In genomic region chr6:20599302-20600051, GRCh38 we compare ENCODE assay signal across 17 cellular contexts.
A peak's percentile ranks its signal among the peaks of the same experiment; 100 is the strongest.
DNase-seq lines count a peak whose midpoint lies in the region; ATAC-seq lines count a peak whose summit lies in the region.
"Had no signal": no experiment of that assay in that cellular context is flagged by ENCODE, and none has a peak within 500 bp of the region (broad histone marks: within the 10 kb centered on the region; RNA-seq: fewer than 3 reads in every experiment).

No MANE protein-coding gene starts in this region.

- ATAC-seq in activated naive CD4-positive, alpha-beta T cell treated with anti-CD3 and anti-CD28 coated beads, Interleukin-2, amount 50 U/mL, for 72 hours = peak; percentile 96 to 99
- peak; percentile 67 for ATAC-seq in GM21619 (IDR thresholded peaks at IDR 0.05; ENCODE audit: unreplicated experiment)
- peak; percentile 75 for ATAC-seq in HG03442 (IDR thresholded peaks at IDR 0.05; ENCODE audit: unreplicated experiment)
- ATAC-seq in stimulated activated naive CD8-positive, alpha-beta T cell treated with anti-CD3 and anti-CD28 coated beads, Interleukin-15, Interleukin-2, amounts not matched to agents 100 U/mL and 50 U/mL, for 24 hours = peak; percentile 96

- DNase-seq in activated naive CD4-positive, alpha-beta T cell treated with anti-CD3 and anti-CD28 coated beads, Interleukin-2, amount 50 U/mL, for 72 hours (ENCODE audit: low spot score in 2 of 2) = no peak
- DNase-seq in activated naive CD4-positive, alpha-beta T cell (lab: John Stamatoyannopoulos, UW) = no peak
- no peak for DNase-seq in stimulated activated naive CD8-positive, alpha-beta T cell treated with anti-CD3 and anti-CD28 coated beads, Interleukin-15, Interleukin-2, amounts not matched to agents 100 U/mL and 50 U/mL, for 24 hours
- no peak for DNase-seq in NCI-H128 (lab: John Stamatoyannopoulos, UW; ENCODE audit: unreplicated experiment)
- DNase-seq in anterior cingulate cortex (lab: John Stamatoyannopoulos, UW) = no peak
- no peak for DNase-seq in HK-2 (ENCODE audit: unreplicated experiment)
- DNase-seq: activated CD4-positive, alpha-beta memory T cell treated with anti-CD3 and anti-CD28 coated beads for 36 hours; activated naive CD4-positive, alpha-beta T cell treated with anti-CD3 and anti-CD28 coated beads, Interleukin-2, amount 10 ng/mL, durations not matched to agents 7 days and 5 days; effector CD4-positive, alpha-beta T cell; GM23248; left ventricle myocardium inferior; MM.1S; posterior cingulate gyrus; SIG-M5; T1000 had no signal

- H3K9me3 Mint-ChIP-seq in activated naive CD4-positive, alpha-beta T cell treated with anti-CD3 and anti-CD28 coated beads, Interleukin-2, amount 50 U/mL, for 72 hours = peaks cover 0 to 7% of the 10 kb centered on the region in 2 donors

- H3K27ac Mint-ChIP-seq in activated naive CD4-positive, alpha-beta T cell treated with anti-CD3 and anti-CD28 coated beads, Interleukin-2, amount 50 U/mL, for 72 hours = peak overlapping the region in 1 of 2 donors; percentile 37
- H3K27ac Mint-ChIP-seq: activated CD4-positive, alpha-beta memory T cell treated with anti-CD3 and anti-CD28 coated beads for 36 hours; activated naive CD4-positive, alpha-beta T cell treated with anti-CD3 and anti-CD28 coated beads, Interleukin-2, amount 10 ng/mL, durations not matched to agents 7 days and 5 days had no signal

- H3K36me3 Mint-ChIP-seq in activated naive CD4-positive, alpha-beta T cell treated with anti-CD3 and anti-CD28 coated beads, Interleukin-2, amount 50 U/mL, for 72 hours = peaks cover 19 to 46% of the 10 kb centered on the region in 2 donors
